Comparison of ENCODE assay signal across 1 cellular context in genomic region chr5:69367697-69368279, GRCh38.
TF ChIP-seq lines count a peak whose summit lies in the region.

No MANE protein-coding gene starts in this region.

TF ChIP-seq in K562, 482 proteins besides CTCF, POLR2A, EP300 and RAD21 (continued from another document and continues in another):
- TF ChIP-seq THRAP3 (IDR thresholded peaks at IDR 0.05; ENCODE audit: borderline replicate concordance) (no peak), POLR2B (IDR thresholded peaks at IDR 0.05; ENCODE audit: low read depth, partially characterized antibody) (no peak), FIP1L1 (IDR thresholded peaks at IDR 0.05; ENCODE audit: low read depth, low read length, poor library complexity, severe bottlenecking) (no peak), XRCC3 (IDR thresholded peaks at IDR 0.05) (no peak), FOXJ2 (tag; IDR thresholded peaks at IDR 0.05) (no peak), SPI1 (IDR thresholded peaks at IDR 0.05; ENCODE audit: borderline replicate concordance, low read depth, low read length) (no peak), TCF7L2 (IDR thresholded peaks at IDR 0.05; ENCODE audit: low read depth, low read length) (no peak), MAX (CRISPR knock-in tag; IDR thresholded peaks at IDR 0.05) (peak; percentile 60), FOXA1 (IDR thresholded peaks at IDR 0.05; ENCODE audit: borderline replicate concordance) (no peak), ZBTB8A (IDR thresholded peaks at IDR 0.05; ENCODE audit: partially characterized antibody) (no peak), ZEB2 (IDR thresholded peaks at IDR 0.05) (no peak), ZKSCAN1 (IDR thresholded peaks at IDR 0.05; ENCODE audit: low read depth, low read length) (no peak), ZNF76 (CRISPR knock-in tag; IDR thresholded peaks at IDR 0.05; ENCODE audit: borderline replicate concordance) (no peak), ZNF699 (CRISPR knock-in tag; IDR thresholded peaks at IDR 0.05; ENCODE audit: insufficient replicate concordance) (no peak), ESRRA (IDR thresholded peaks at IDR 0.05; ENCODE audit: borderline replicate concordance, low read depth) (no peak), SMARCB1 (IDR thresholded peaks at IDR 0.05; ENCODE audit: insufficient read length, low read depth) (no peak), ZNF589 (CRISPR knock-in tag; IDR thresholded peaks at IDR 0.05; ENCODE audit: low read depth) (0 out of 2 replicates have a peak, but pooled peaks have one; percentile 50), POLR2AphosphoS2 (IDR thresholded peaks at IDR 0.05; ENCODE audit: low read length) (no peak), ZNF347 (CRISPR knock-in tag; IDR thresholded peaks at IDR 0.05; ENCODE audit: low read depth) (no peak), GABPB1 (CRISPR knock-in tag; IDR thresholded peaks at IDR 0.05) (no peak), E4F1 (CRISPR knock-in tag; IDR thresholded peaks at IDR 0.05; ENCODE audit: borderline replicate concordance) (no peak), NCOR1 (IDR thresholded peaks at IDR 0.05) (peak; percentile 26; the same call in 1 of the 2 replicates), NR4A1 (CRISPR knock-in tag; IDR thresholded peaks at IDR 0.05) (no peak), NR4A1 (tag; IDR thresholded peaks at IDR 0.05) (no peak), SAP30 (IDR thresholded peaks at IDR 0.05; ENCODE audit: borderline replicate concordance, insufficient read depth, low read depth, low read length, poor library complexity, severe bottlenecking) (peak; percentile 13), IRF2 (CRISPR knock-in tag; IDR thresholded peaks at IDR 0.05) (no peak), CHCHD3 (CRISPR knock-in tag; IDR thresholded peaks at IDR 0.05) (no peak), NCOA6 (IDR thresholded peaks at IDR 0.05) (no peak), PHB (CRISPR knock-in tag; IDR thresholded peaks at IDR 0.05) (no peak), ZNF140 (CRISPR knock-in tag; IDR thresholded peaks at IDR 0.05) (no peak), MAFK (IDR thresholded peaks at IDR 0.05; ENCODE audit: low read length) (no peak), ZNF551 (CRISPR knock-in tag; IDR thresholded peaks at IDR 0.05) (no peak), DACH1 (IDR thresholded peaks at IDR 0.05; ENCODE audit: partially characterized antibody) (no peak), ZNF121 (CRISPR knock-in tag; conservative IDR thresholded peaks at IDR 0.05) (no peak), SIRT6 (IDR thresholded peaks at IDR 0.05; ENCODE audit: low read depth, low read length) (no peak), ZNF165 (CRISPR knock-in tag; IDR thresholded peaks at IDR 0.05; ENCODE audit: borderline replicate concordance) (no peak), FOS (IDR thresholded peaks at IDR 0.05; ENCODE audit: extremely low read depth, insufficient read length) (no peak), PML (IDR thresholded peaks at IDR 0.05; ENCODE audit: low read length) (no peak), FOXM1 (IDR thresholded peaks at IDR 0.05; ENCODE audit: low read depth) (no peak), FOXM1 (CRISPR knock-in tag; IDR thresholded peaks at IDR 0.05; ENCODE audit: low read depth) (no peak), TAF7 (tag; IDR thresholded peaks at IDR 0.05) (no peak), MECOM (CRISPR knock-in tag; IDR thresholded peaks at IDR 0.05) (no peak), RHOXF2B (CRISPR knock-in tag; conservative IDR thresholded peaks at IDR 0.05) (no peak), TAF15 (IDR thresholded peaks at IDR 0.05; ENCODE audit: low read depth, low read length) (no peak)
- TF ChIP-seq, protein P1, sequence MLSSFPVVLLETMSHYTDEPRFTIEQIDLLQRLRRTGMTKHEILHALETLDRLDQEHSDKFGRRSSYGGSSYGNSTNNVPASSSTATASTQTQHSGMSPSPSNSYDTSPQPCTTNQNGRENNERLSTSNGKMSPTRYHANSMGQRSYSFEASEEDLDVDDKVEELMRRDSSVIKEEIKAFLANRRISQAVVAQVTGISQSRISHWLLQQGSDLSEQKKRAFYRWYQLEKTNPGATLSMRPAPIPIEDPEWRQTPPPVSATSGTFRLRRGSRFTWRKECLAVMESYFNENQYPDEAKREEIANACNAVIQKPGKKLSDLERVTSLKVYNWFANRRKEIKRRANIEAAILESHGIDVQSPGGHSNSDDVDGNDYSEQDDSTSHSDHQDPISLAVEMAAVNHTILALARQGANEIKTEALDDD (IDR thresholded peaks at IDR 0.05), result peak; percentile 56; the same call in 1 of the 2 replicates
- TF ChIP-seq, protein P2, sequence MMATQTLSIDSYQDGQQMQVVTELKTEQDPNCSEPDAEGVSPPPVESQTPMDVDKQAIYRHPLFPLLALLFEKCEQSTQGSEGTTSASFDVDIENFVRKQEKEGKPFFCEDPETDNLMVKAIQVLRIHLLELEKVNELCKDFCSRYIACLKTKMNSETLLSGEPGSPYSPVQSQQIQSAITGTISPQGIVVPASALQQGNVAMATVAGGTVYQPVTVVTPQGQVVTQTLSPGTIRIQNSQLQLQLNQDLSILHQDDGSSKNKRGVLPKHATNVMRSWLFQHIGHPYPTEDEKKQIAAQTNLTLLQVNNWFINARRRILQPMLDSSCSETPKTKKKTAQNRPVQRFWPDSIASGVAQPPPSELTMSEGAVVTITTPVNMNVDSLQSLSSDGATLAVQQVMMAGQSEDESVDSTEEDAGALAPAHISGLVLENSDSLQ (IDR thresholded peaks at IDR 0.05), result no peak
- TF ChIP-seq, protein P3, sequence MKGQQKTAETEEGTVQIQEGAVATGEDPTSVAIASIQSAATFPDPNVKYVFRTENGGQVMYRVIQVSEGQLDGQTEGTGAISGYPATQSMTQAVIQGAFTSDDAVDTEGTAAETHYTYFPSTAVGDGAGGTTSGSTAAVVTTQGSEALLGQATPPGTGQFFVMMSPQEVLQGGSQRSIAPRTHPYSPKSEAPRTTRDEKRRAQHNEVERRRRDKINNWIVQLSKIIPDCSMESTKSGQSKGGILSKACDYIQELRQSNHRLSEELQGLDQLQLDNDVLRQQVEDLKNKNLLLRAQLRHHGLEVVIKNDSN (CRISPR knock-in tag; IDR thresholded peaks at IDR 0.05), result peak; percentile 36; the same call in 1 of the 2 replicates
- TF ChIP-seq, protein P4, sequence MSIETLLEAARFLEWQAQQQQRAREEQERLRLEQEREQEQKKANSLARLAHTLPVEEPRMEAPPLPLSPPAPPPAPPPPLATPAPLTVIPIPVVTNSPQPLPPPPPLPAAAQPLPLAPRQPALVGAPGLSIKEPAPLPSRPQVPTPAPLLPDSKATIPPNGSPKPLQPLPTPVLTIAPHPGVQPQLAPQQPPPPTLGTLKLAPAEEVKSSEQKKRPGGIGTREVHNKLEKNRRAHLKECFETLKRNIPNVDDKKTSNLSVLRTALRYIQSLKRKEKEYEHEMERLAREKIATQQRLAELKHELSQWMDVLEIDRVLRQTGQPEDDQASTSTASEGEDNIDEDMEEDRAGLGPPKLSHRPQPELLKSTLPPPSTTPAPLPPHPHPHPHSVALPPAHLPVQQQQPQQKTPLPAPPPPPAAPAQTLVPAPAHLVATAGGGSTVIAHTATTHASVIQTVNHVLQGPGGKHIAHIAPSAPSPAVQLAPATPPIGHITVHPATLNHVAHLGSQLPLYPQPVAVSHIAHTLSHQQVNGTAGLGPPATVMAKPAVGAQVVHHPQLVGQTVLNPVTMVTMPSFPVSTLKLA (conservative IDR thresholded peaks at IDR 0.05), result peak; percentile 24 to 60; a peak in 3 of 4 replicates
- TF ChIP-seq, protein P5, sequence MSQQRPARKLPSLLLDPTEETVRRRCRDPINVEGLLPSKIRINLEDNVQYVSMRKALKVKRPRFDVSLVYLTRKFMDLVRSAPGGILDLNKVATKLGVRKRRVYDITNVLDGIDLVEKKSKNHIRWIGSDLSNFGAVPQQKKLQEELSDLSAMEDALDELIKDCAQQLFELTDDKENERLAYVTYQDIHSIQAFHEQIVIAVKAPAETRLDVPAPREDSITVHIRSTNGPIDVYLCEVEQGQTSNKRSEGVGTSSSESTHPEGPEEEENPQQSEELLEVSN (IDR thresholded peaks at IDR 0.05; ENCODE audit: borderline replicate concordance in 1 of 2, extremely low read depth in 1 of 2, insufficient read depth in 1 of 2, insufficient read length in 1 of 2, low read depth in 1 of 2, low read length in 1 of 2, poor library complexity in 1 of 2, severe bottlenecking in 1 of 2), result peak in 1 of 2 experiments; percentile 59
- TF ChIP-seq, protein P6, sequence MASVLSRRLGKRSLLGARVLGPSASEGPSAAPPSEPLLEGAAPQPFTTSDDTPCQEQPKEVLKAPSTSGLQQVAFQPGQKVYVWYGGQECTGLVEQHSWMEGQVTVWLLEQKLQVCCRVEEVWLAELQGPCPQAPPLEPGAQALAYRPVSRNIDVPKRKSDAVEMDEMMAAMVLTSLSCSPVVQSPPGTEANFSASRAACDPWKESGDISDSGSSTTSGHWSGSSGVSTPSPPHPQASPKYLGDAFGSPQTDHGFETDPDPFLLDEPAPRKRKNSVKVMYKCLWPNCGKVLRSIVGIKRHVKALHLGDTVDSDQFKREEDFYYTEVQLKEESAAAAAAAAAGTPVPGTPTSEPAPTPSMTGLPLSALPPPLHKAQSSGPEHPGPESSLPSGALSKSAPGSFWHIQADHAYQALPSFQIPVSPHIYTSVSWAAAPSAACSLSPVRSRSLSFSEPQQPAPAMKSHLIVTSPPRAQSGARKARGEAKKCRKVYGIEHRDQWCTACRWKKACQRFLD (CRISPR knock-in tag; IDR thresholded peaks at IDR 0.05), result no peak
- TF ChIP-seq, protein P7, sequence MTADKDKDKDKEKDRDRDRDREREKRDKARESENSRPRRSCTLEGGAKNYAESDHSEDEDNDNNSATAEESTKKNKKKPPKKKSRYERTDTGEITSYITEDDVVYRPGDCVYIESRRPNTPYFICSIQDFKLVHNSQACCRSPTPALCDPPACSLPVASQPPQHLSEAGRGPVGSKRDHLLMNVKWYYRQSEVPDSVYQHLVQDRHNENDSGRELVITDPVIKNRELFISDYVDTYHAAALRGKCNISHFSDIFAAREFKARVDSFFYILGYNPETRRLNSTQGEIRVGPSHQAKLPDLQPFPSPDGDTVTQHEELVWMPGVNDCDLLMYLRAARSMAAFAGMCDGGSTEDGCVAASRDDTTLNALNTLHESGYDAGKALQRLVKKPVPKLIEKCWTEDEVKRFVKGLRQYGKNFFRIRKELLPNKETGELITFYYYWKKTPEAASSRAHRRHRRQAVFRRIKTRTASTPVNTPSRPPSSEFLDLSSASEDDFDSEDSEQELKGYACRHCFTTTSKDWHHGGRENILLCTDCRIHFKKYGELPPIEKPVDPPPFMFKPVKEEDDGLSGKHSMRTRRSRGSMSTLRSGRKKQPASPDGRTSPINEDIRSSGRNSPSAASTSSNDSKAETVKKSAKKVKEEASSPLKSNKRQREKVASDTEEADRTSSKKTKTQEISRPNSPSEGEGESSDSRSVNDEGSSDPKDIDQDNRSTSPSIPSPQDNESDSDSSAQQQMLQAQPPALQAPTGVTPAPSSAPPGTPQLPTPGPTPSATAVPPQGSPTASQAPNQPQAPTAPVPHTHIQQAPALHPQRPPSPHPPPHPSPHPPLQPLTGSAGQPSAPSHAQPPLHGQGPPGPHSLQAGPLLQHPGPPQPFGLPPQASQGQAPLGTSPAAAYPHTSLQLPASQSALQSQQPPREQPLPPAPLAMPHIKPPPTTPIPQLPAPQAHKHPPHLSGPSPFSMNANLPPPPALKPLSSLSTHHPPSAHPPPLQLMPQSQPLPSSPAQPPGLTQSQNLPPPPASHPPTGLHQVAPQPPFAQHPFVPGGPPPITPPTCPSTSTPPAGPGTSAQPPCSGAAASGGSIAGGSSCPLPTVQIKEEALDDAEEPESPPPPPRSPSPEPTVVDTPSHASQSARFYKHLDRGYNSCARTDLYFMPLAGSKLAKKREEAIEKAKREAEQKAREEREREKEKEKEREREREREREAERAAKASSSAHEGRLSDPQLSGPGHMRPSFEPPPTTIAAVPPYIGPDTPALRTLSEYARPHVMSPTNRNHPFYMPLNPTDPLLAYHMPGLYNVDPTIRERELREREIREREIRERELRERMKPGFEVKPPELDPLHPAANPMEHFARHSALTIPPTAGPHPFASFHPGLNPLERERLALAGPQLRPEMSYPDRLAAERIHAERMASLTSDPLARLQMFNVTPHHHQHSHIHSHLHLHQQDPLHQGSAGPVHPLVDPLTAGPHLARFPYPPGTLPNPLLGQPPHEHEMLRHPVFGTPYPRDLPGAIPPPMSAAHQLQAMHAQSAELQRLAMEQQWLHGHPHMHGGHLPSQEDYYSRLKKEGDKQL (CRISPR knock-in tag; IDR thresholded peaks at IDR 0.05; ENCODE audit: borderline replicate concordance), result no peak
- TF ChIP-seq, protein P8, sequence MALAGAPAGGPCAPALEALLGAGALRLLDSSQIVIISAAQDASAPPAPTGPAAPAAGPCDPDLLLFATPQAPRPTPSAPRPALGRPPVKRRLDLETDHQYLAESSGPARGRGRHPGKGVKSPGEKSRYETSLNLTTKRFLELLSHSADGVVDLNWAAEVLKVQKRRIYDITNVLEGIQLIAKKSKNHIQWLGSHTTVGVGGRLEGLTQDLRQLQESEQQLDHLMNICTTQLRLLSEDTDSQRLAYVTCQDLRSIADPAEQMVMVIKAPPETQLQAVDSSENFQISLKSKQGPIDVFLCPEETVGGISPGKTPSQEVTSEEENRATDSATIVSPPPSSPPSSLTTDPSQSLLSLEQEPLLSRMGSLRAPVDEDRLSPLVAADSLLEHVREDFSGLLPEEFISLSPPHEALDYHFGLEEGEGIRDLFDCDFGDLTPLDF (CRISPR knock-in tag; IDR thresholded peaks at IDR 0.05), result no peak
